Comparison of ENCODE assay signal across 12 cellular contexts in the genomic region with DNA sequence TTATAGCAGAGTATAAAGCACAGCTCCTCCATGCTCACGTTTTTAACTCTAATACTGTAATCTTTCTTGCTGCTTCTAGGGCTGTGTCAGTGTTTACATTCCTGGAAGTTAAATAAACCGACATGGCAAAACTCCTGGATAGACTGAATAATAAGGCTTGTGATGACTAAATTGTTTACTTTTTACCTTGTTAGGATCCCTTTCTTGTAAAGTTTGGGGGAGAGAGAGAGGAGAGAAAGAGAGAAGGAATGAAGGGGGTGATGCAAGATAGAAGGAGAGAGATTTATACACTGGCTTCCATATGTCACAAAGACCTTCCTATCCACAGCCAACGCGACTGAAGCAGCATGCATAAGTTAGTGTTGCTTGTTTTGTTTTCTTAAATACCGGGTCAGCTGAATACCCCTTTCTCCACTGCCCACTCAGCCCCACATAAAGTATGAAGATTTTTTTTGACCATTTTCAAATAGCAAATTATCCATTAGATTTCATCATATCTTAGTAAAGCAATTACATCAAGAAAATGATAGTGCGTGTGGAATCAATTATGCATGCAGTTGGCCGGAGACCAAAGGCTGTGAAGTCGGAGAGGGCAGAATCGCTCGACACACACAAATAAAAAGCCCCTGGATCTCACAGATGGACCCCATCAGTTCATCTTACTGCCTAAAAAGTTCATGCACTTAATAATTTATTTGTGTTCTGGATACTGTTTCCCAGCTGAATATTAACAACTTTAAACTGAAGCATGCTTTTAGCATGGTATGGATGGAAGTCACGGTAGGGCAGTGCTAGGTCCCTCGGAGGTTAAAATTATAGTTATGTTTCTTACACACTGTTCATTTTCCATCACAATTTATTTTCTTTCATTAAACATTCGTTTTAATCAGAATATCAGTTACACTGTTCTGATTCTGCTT. TPM values are rescaled to one million over a fixed set of nuclear protein-coding genes. Genes with fewer than 3 reads are reported as not detected.
DNase-seq lines count a peak whose midpoint lies in the region; ATAC-seq and TF ChIP-seq lines count a peak whose summit lies in the region.
"Had no signal": no experiment of that assay in that cellular context is flagged by ENCODE, and none has a peak within 500 bp of the region (broad histone marks: within the 10 kb centered on the region; RNA-seq: fewer than 3 reads in every experiment).

No MANE protein-coding gene starts in this region.

- H3K4me3 ChIP-seq in endodermal cell (ENCODE audit: low read length) (peak overlapping the region; percentile 61), prostate gland (no peak overlapping the region)

- 54 to 56% methylated on average over 8 to 13 of the region's 13 CpGs for WGBS in endodermal cell (ENCODE audit: insufficient coverage in 1 of 2, insufficient read length in 1 of 2), 2 experiments
- WGBS in prostate gland, result 18% methylated on average over 13 of the region's 13 CpGs

- no peaks in the 10 kb centered on the region for H3K9me3 Mint-ChIP-seq in endodermal cell
- H3K9me3 Mint-ChIP-seq: dendritic cell treated with granulocyte-macrophage colony-stimulating factor and Interleukin-4, amounts not matched to agents 40 ng/mL and 50 ng/mL, for 4 days had no signal

- intact Hi-C loops in prostate gland (cut with DNase I), result no loop called here

- H3K27ac Mint-ChIP-seq in endodermal cell, result no peak overlapping the region
- H3K27ac Mint-ChIP-seq: dendritic cell treated with granulocyte-macrophage colony-stimulating factor and Interleukin-4, amounts not matched to agents 40 ng/mL and 50 ng/mL, for 4 days had no signal

- H3K36me3 ChIP-seq in endodermal cell (ENCODE audit: control insufficient read depth, insufficient read depth, low read length), result no peaks in the 10 kb centered on the region
- no peaks in the 10 kb centered on the region for H3K36me3 ChIP-seq in prostate gland

- H3K27ac ChIP-seq in endodermal cell (ENCODE audit: low read depth, low read length) (no peak overlapping the region), prostate gland (peak overlapping the region; percentile 51)
- H3K27ac ChIP-seq: parathyroid adenoma had no signal

- H3K36me3 Mint-ChIP-seq in endodermal cell (ENCODE audit: low read depth), result no peaks in the 10 kb centered on the region

- H3K9ac ChIP-seq in endodermal cell (ENCODE audit: extremely low read depth, low read length, poor library complexity, severe bottlenecking), result no peak overlapping the region
- H3K9ac ChIP-seq: parathyroid adenoma had no signal

- in situ Hi-C loops in G401 (cut with HindIII; ENCODE audit: low sequenced_read_pairs), result no loop called here

- peaks cover 89% of the 10 kb centered on the region for H3K4me1 Mint-ChIP-seq in endodermal cell

- H3K4me1 ChIP-seq in endodermal cell (ENCODE audit: control insufficient read depth, insufficient read depth, low read length) (peaks cover 50% of the 10 kb centered on the region), prostate gland (replicated peaks) (peaks cover 6% of the 10 kb centered on the region)
- H3K4me1 ChIP-seq: parathyroid adenoma had no signal

- H3K4me3 Mint-ChIP-seq in endodermal cell, result peak overlapping the region; percentile 2
- H3K4me3 Mint-ChIP-seq: dendritic cell treated with granulocyte-macrophage colony-stimulating factor and Interleukin-4, amounts not matched to agents 40 ng/mL and 50 ng/mL, for 4 days had no signal

- H3K27me3 Mint-ChIP-seq in endodermal cell (ENCODE audit: insufficient read depth), result no peaks in the 10 kb centered on the region
- H3K27me3 Mint-ChIP-seq: dendritic cell treated with granulocyte-macrophage colony-stimulating factor and Interleukin-4, amounts not matched to agents 40 ng/mL and 50 ng/mL, for 4 days had no signal

- no peak for TF ChIP-seq CTCF in endodermal cell (conservative IDR thresholded peaks at IDR 0.05)
- TF ChIP-seq CTCF in prostate gland (IDR thresholded peaks at IDR 0.05), result no peak

- H3K9me3 ChIP-seq in endodermal cell (ENCODE audit: control insufficient read depth, low read length), result no peaks in the 10 kb centered on the region
- no peaks in the 10 kb centered on the region for H3K9me3 ChIP-seq in prostate gland

- H3K27me3 ChIP-seq in endodermal cell (ENCODE audit: control insufficient read depth, insufficient read depth, low read length, poor library complexity, severe bottlenecking) (no peaks in the 10 kb centered on the region), prostate gland (replicated peaks; ENCODE audit: insufficient read depth) (no peaks in the 10 kb centered on the region)

- TF ChIP-seq POLR2A in prostate gland (IDR thresholded peaks at IDR 0.05), result no peak

- no peak for ATAC-seq in HG02840 (IDR thresholded peaks at IDR 0.05; ENCODE audit: low FRiP score, unreplicated experiment)

- DNase-seq in DMS53 (lab: John Stamatoyannopoulos, UW), result peak; percentile 55
- peak; percentile 56 for DNase-seq in NCI-H69 (lab: John Stamatoyannopoulos, UW)
- DNase-seq in endodermal cell, result no peak
- DNase-seq in prostate gland (ENCODE audit: low spot score), result no peak
- DNase-seq in G401 (ENCODE audit: low spot score), result no peak
- DNase-seq in GM19238 (ENCODE audit: insufficient read length, low spot score), result no peak
- no peak for DNase-seq in pons (ENCODE audit: low spot score)
- DNase-seq: NCI-H526, T-helper 2 cell had no signal

RNA-seq across cellular contexts. Expression of gene BCL11A, which starts 20.1 kb away (rescaled TPM):
- total RNA-seq in endodermal cell, result 10 to 100 TPM; 14.7 to 16.3 TPM
- polyA plus RNA-seq in endodermal cell (2013, experiment 1 of 2), result 45.3 TPM
- 38.5 TPM for polyA plus RNA-seq in endodermal cell (2013, experiment 2 of 2)
- 10 to 100 TPM; 14.6 to 22.2 TPM for total RNA-seq in prostate gland
- total RNA-seq in G401 (2014; rRNA removed; shearing (Covaris generic)), result 0.54 TPM in 1 of 2 replicates, not detected in the other

Comparison
In these comparisons a context has a peak if more than half of its experiments do, and no peak if none do; other contexts are left out.
1. DNase-seq: peak in DMS53 (single experiment) and NCI-H69 (single experiment); none in endodermal cell (single experiment), prostate gland (single experiment), G401 (single experiment), GM19238 (single experiment) and pons (single experiment).
2. RNA of gene BCL11A, which starts 20.1 kb away (total RNA-seq): 14.6 to 22.2 TPM in prostate gland and 14.7 to 16.3 TPM in endodermal cell; 0.54 TPM in G401; every median in the first group is over 10 times any median in the second.